In the genomic region with DNA sequence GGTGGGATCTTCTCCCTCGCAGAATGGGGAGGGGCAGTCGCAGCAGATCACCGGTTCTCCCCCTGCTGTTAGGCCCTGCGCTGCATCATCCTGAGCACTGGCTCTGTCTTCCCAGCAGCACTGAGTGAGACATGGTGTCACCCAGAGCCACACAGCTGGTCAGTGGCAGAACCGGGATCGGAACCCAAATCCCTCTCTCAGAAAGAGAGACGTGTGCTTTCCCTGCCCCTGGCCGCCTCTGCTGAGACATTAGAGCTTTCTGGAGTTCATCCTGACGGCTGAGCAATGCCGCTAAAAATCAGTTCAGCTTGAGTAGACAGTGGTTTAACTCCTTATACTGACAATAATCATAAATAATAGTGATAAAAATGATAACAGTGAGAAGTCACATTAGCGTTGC, we compare ENCODE assay signal across 5 cellular contexts.
"Had no signal": no experiment of that assay in that cellular context is flagged by ENCODE, and none has a peak within 500 bp of the region (broad histone marks: within the 10 kb centered on the region; RNA-seq: fewer than 3 reads in every experiment).

No MANE protein-coding gene starts in this region.

- ATAC-seq: GM23338, K562 had no signal

- H3K27ac Mint-ChIP-seq: GM23338 had no signal

- H3K4me3 Mint-ChIP-seq: GM23338, H9 had no signal

- H3K9me3 Mint-ChIP-seq: GM23338, H9 had no signal

- DNase-seq: H9, HCEC 1CT, IMR-90 had no signal

- H3K4me1 Mint-ChIP-seq: GM23338, H9 had no signal

- H3K4me3 ChIP-seq: GM23338, K562 had no signal
